Comparison of ENCODE assay signal across 21 cellular contexts in genomic region chr15:66659384-66659783, GRCh38. TPM values are rescaled to one million over a fixed set of nuclear protein-coding genes. Genes with fewer than 3 reads are reported as not detected.
DNase-seq lines count a peak whose midpoint lies in the region; ATAC-seq, FAIRE-seq and TF ChIP-seq lines count a peak whose summit lies in the region.
"Had no signal": no experiment of that assay in that cellular context is flagged by ENCODE, and none has a peak within 500 bp of the region (broad histone marks: within the 10 kb centered on the region; RNA-seq: fewer than 3 reads in every experiment).

No MANE protein-coding gene starts in this region.

- POLR2A ChIA-PET in H1 (lab: Charles Lee; ENCODE audit: partially characterized antibody) = interaction anchor here (1.6 kb wide), 1 partner anchor 11 kb away, joined by 4 read pairs; no protein-coding TSS in a partner anchor

- H3K23ac ChIP-seq in H1 (ENCODE audit: insufficient read length) (no peak overlapping the region), neuronal stem cell (ENCODE audit: low read depth, low read length, poor library complexity) (no peak overlapping the region)

- ATAC-seq in heart left ventricle = no peak
- no peak for ATAC-seq in stimulated activated naive B cell treated with anti-CD40 and anti-IgM and Interleukin-4, amounts not matched to agents 10 μg/mL and 1 μg/mL and 100 μg/mL, for 72 hours (replicated peaks)
- no peak for ATAC-seq in HG03378 (IDR thresholded peaks at IDR 0.05; ENCODE audit: unreplicated experiment)

- H3K36me3 Mint-ChIP-seq in activated CD4-positive, alpha-beta T cell treated with anti-CD3 and anti-CD28 coated beads, Interleukin-2, amount 10 ng/mL, durations not matched to agents 24 days and 14 days (ENCODE audit: low read depth) = no peaks in the 10 kb centered on the region
- H3K36me3 Mint-ChIP-seq in stimulated activated naive B cell treated with anti-CD40 and anti-IgM and Interleukin-4, amounts not matched to agents 10 μg/mL and 1 μg/mL and 100 μg/mL, for 72 hours = peaks cover 0 to 1% of the 10 kb centered on the region in 2 donors
- H3K36me3 Mint-ChIP-seq: CD4-positive, CD25-positive, alpha-beta regulatory T cell; CD8-positive, alpha-beta memory T cell had no signal

- peaks cover 8% of the 10 kb centered on the region; the same call in 1 of the 2 replicates for H3K23me2 ChIP-seq in H1 (ENCODE audit: low read depth, low read length)

- H4K8ac ChIP-seq in H1 (ENCODE audit: extremely low read depth, insufficient read depth, low read length) (no peak overlapping the region), neuronal stem cell (ENCODE audit: low read depth, low read length) (no peak overlapping the region)

- TF ChIP-seq POLR2A in heart left ventricle (IDR thresholded peaks at IDR 0.05) (no peak), H1 (IDR thresholded peaks at IDR 0.05; ENCODE audit: control extremely low read depth in 1 of 2, low read depth in 2 of 2, low read length in 2 of 2) (no peak)

- peak overlapping the region in 7 of 11 experiments; percentile 11 to 61 (median 41); a peak in 8 of 22 replicates for H3K4me2 ChIP-seq in BLaER1 treated with 17β-estradiol and CSF1 and Interleukin-3, amounts not matched to agents 10 nM and 100 nM
- no peak overlapping the region for H3K4me2 ChIP-seq in H1 (ENCODE audit: insufficient read depth in 1 of 2, low read depth in 2 of 2, low read length in 2 of 2)
- no peak overlapping the region for H3K4me2 ChIP-seq in neuronal stem cell (ENCODE audit: insufficient read depth, low read length, poor library complexity, severe bottlenecking)

- H4K5ac ChIP-seq in H1 (ENCODE audit: insufficient read length, low read depth, low read length) = no peak overlapping the region

- no peak overlapping the region for H3K4me3 Mint-ChIP-seq in activated CD4-positive, alpha-beta T cell treated with anti-CD3 and anti-CD28 coated beads, Interleukin-2, amount 10 ng/mL, durations not matched to agents 24 days and 14 days
- no peak overlapping the region for H3K4me3 Mint-ChIP-seq in stimulated activated naive B cell treated with anti-CD40 and anti-IgM and Interleukin-4, amounts not matched to agents 10 μg/mL and 1 μg/mL and 100 μg/mL, for 72 hours
- H3K4me3 Mint-ChIP-seq: CD4-positive, CD25-positive, alpha-beta regulatory T cell; CD8-positive, alpha-beta memory T cell had no signal

- peak overlapping the region; percentile 30; the same call in 1 of the 2 replicates for H2BK12ac ChIP-seq in H1 (ENCODE audit: low read depth, low read length)
- no peak overlapping the region for H2BK12ac ChIP-seq in neuronal stem cell (ENCODE audit: low read length)

- H4K20me1 ChIP-seq in BLaER1 treated with 17β-estradiol and CSF1 and Interleukin-3, amounts not matched to agents 10 nM and 100 nM = no peaks in the 10 kb centered on the region
- no peaks in the 10 kb centered on the region for H4K20me1 ChIP-seq in H1 (replicated peaks in 1 of 2; ENCODE audit: control insufficient read depth in 1 of 2, insufficient read depth in 2 of 2, low read length in 2 of 2)

- H2BK20ac ChIP-seq in H1 (ENCODE audit: low read length) = peak overlapping the region; percentile 24; the same call in 1 of the 2 replicates

- no peak overlapping the region for H3K4ac ChIP-seq in H1 (replicated peaks; ENCODE audit: insufficient read length, low read depth, low read length)
- no peak overlapping the region for H3K4ac ChIP-seq in neuronal stem cell (ENCODE audit: low read length)

- no peak overlapping the region for H2AFZ ChIP-seq in H1 (ENCODE audit: low read length)
- no peak overlapping the region for H2AFZ ChIP-seq in neuronal stem cell (ENCODE audit: low read length)
- H2AFZ ChIP-seq: GM23248 had no signal

- no peak overlapping the region for H3K56ac ChIP-seq in H1 (replicated peaks; ENCODE audit: insufficient read length, low read depth, low read length)

- no peak for DNase-seq in left ventricle myocardium inferior
- DNase-seq in heart left ventricle = no peak
- no peak for DNase-seq in H1 (ENCODE audit: low read depth in 1 of 2, low spot score in 2 of 2)
- DNase-seq in neuronal stem cell (ENCODE audit: low spot score) = no peak
- DNase-seq in activated CD4-positive, alpha-beta T cell treated with anti-CD3 and anti-CD28 coated beads, Interleukin-2, amount 10 ng/mL, durations not matched to agents 24 days and 14 days = no peak
- DNase-seq in stimulated activated naive B cell treated with anti-CD40 and anti-IgM and Interleukin-4, amounts not matched to agents 10 μg/mL and 1 μg/mL and 100 μg/mL, for 72 hours = no peak
- DNase-seq: 8988T; C1 segment of cervical spinal cord; CD4-positive, CD25-positive, alpha-beta regulatory T cell; CD8-positive, alpha-beta memory T cell; COR-L47; GM23248; HCEC 1CT had no signal

- H3K9me3 Mint-ChIP-seq in activated CD4-positive, alpha-beta T cell treated with anti-CD3 and anti-CD28 coated beads, Interleukin-2, amount 10 ng/mL, durations not matched to agents 24 days and 14 days = no peaks in the 10 kb centered on the region
- H3K9me3 Mint-ChIP-seq in stimulated activated naive B cell treated with anti-CD40 and anti-IgM and Interleukin-4, amounts not matched to agents 10 μg/mL and 1 μg/mL and 100 μg/mL, for 72 hours = no peaks in the 10 kb centered on the region
- H3K9me3 Mint-ChIP-seq: CD4-positive, CD25-positive, alpha-beta regulatory T cell; CD8-positive, alpha-beta memory T cell had no signal

- no peak overlapping the region for H2BK120ac ChIP-seq in H1 (replicated peaks; ENCODE audit: low read depth, low read length)
- no peak overlapping the region for H2BK120ac ChIP-seq in neuronal stem cell (ENCODE audit: low read depth, low read length)

- 97 to 99% (median 98%) methylated on average over 3 of the region's 3 CpGs for WGBS in heart left ventricle, 4 donors
- WGBS in H1 (ENCODE audit: extremely low coverage in 1 of 2, insufficient coverage in 1 of 2, insufficient read length in 1 of 2, insufficient replicate concordance in 2 of 2, low coverage in 1 of 2, low lambda C conversion rate in 2 of 2, missing lambda C conversion rate in 1 of 2), 2 experiments = 79% methylated on average over 3 of the region's 3 CpGs; no CpG with 5 or more reads in 1 of the 2 experiments
- WGBS in neuronal stem cell (ENCODE audit: extremely low coverage in 2 of 2, insufficient read length in 2 of 2, insufficient replicate concordance in 1 of 2), 2 donors = no CpG with 5 or more reads among the region's 3 CpGs

- H3K9ac ChIP-seq in BLaER1 treated with 17β-estradiol and CSF1 and Interleukin-3, amounts not matched to agents 10 nM and 100 nM = no peak overlapping the region
- no peak overlapping the region for H3K9ac ChIP-seq in H1 (replicated peaks in 1 of 4; ENCODE audit: extremely low read depth in 1 of 4, low read depth in 3 of 4, low read length in 3 of 4)
- no peak overlapping the region for H3K9ac ChIP-seq in neuronal stem cell (ENCODE audit: low read depth, low read length, poor library complexity)
- H3K9ac ChIP-seq: GM23248 had no signal

- H3K27ac Mint-ChIP-seq in activated CD4-positive, alpha-beta T cell treated with anti-CD3 and anti-CD28 coated beads, Interleukin-2, amount 10 ng/mL, durations not matched to agents 24 days and 14 days = no peak overlapping the region
- no peak overlapping the region for H3K27ac Mint-ChIP-seq in stimulated activated naive B cell treated with anti-CD40 and anti-IgM and Interleukin-4, amounts not matched to agents 10 μg/mL and 1 μg/mL and 100 μg/mL, for 72 hours
- H3K27ac Mint-ChIP-seq: CD8-positive, alpha-beta memory T cell had no signal

- H3K9me3 ChIP-seq in left ventricle myocardium inferior (replicated peaks) = no peaks in the 10 kb centered on the region
- H3K9me3 ChIP-seq in heart left ventricle = no peaks in the 10 kb centered on the region
- no peaks in the 10 kb centered on the region for H3K9me3 ChIP-seq in BLaER1 treated with 17β-estradiol and CSF1 and Interleukin-3, amounts not matched to agents 10 nM and 100 nM (replicated peaks in 1 of 11)
- no peaks in the 10 kb centered on the region for H3K9me3 ChIP-seq in H1 (ENCODE audit: insufficient read depth in 2 of 2, low read depth in 1 of 2, low read length in 1 of 2)
- no peaks in the 10 kb centered on the region for H3K9me3 ChIP-seq in neuronal stem cell (replicated peaks in 1 of 2; ENCODE audit: control insufficient read depth in 2 of 2, insufficient read depth in 1 of 2, low read depth in 1 of 2, low read length in 2 of 2)

- TF ChIP-seq EP300 in H1 (IDR thresholded peaks at IDR 0.05; ENCODE audit: borderline replicate concordance in 1 of 2, low read depth in 2 of 2, low read length in 2 of 2) = no peak

- H3K27me3 ChIP-seq in left ventricle myocardium inferior (ENCODE audit: low read depth) (no peaks in the 10 kb centered on the region), heart left ventricle (no peaks in the 10 kb centered on the region), H1 (replicated peaks in 1 of 4; ENCODE audit: control insufficient read depth in 3 of 4, extremely low read depth in 1 of 4, insufficient read depth in 3 of 4, low read length in 3 of 4) (peaks cover 0 to 2% (median 0%) of the 10 kb centered on the region in 4 experiments; a peak in 1 of 7 replicates), neuronal stem cell (ENCODE audit: control insufficient read depth in 3 of 3, insufficient read depth in 3 of 3, low read depth in 1 of 3, low read length in 3 of 3) (no peaks in the 10 kb centered on the region)
- H3K27me3 ChIP-seq in BLaER1 treated with 17β-estradiol and CSF1 and Interleukin-3, amounts not matched to agents 10 nM and 100 nM = peaks cover 18 to 25% (median 22%) of the 10 kb centered on the region in 11 experiments

- intact Hi-C loops in left ventricle myocardium inferior (cut with micrococcal nuclease) = no loop called here
- intact Hi-C loops in heart left ventricle (cut with DNase I) = loop anchor here in 1 of 10 donors (5.0 kb wide), 1 partner anchor 42 kb away; no protein-coding TSS in a partner anchor
- intact Hi-C loops in activated CD4-positive, alpha-beta T cell treated with anti-CD3 and anti-CD28 coated beads, Interleukin-2, amount 10 ng/mL, durations not matched to agents 24 days and 14 days (cut with micrococcal nuclease) = loop anchor here (5.0 kb wide), 1 partner anchor 43 kb away; the partner anchor contains the start of gene SMAD6

- H3K79me2 ChIP-seq in H1 (ENCODE audit: control insufficient read depth in 1 of 2, insufficient read depth in 2 of 2, low read length in 2 of 2) = no peaks in the 10 kb centered on the region

- peak overlapping the region; percentile 62 for H2BK15ac ChIP-seq in H1 (ENCODE audit: low read length)
- peak overlapping the region; percentile 62 for H2BK15ac ChIP-seq in neuronal stem cell (ENCODE audit: low read length)

- H4K91ac ChIP-seq in H1 (replicated peaks; ENCODE audit: insufficient read length, low read length) (peak overlapping the region; percentile 75), neuronal stem cell (ENCODE audit: low read depth, low read length, poor library complexity) (no peak overlapping the region)

- no peak overlapping the region for H2BK5ac ChIP-seq in H1 (ENCODE audit: low read depth, low read length)
- no peak overlapping the region for H2BK5ac ChIP-seq in neuronal stem cell (ENCODE audit: low read length)

- peaks cover 48% of the 10 kb centered on the region for H3K4me1 ChIP-seq in left ventricle myocardium inferior
- H3K4me1 ChIP-seq in heart left ventricle = peaks cover 0 to 68% (median 27%) of the 10 kb centered on the region in 12 donors
- H3K4me1 ChIP-seq in BLaER1 treated with 17β-estradiol and CSF1 and Interleukin-3, amounts not matched to agents 10 nM and 100 nM = peaks cover 7 to 41% (median 24%) of the 10 kb centered on the region in 10 experiments; a peak in 19 of 20 replicates
- peaks cover 16 to 28% (median 23%) of the 10 kb centered on the region in 4 experiments for H3K4me1 ChIP-seq in H1 (replicated peaks in 1 of 4; ENCODE audit: control insufficient read depth in 3 of 4, insufficient read depth in 4 of 4, low read length in 3 of 4)
- peaks cover 31 to 39% of the 10 kb centered on the region in 2 donors for H3K4me1 ChIP-seq in neuronal stem cell (ENCODE audit: control insufficient read depth in 2 of 2, insufficient read depth in 1 of 2, low read depth in 1 of 2, low read length in 2 of 2)

- H3K18ac ChIP-seq in H1 (ENCODE audit: extremely low read depth, low read length) = no peak overlapping the region
- peak overlapping the region; percentile 35 for H3K18ac ChIP-seq in neuronal stem cell (ENCODE audit: low read length)

- H2AK5ac ChIP-seq in H1 (ENCODE audit: low read depth, low read length) = no peak overlapping the region
- peak overlapping the region; percentile 77 for H2AK5ac ChIP-seq in neuronal stem cell (ENCODE audit: low read depth, low read length)

- H3K79me1 ChIP-seq in H1 (ENCODE audit: low read depth, low read length) (no peaks in the 10 kb centered on the region), neuronal stem cell (ENCODE audit: low read depth, low read length) (no peaks in the 10 kb centered on the region)

- no peaks in the 10 kb centered on the region for H3K27me3 Mint-ChIP-seq in activated CD4-positive, alpha-beta T cell treated with anti-CD3 and anti-CD28 coated beads, Interleukin-2, amount 10 ng/mL, durations not matched to agents 24 days and 14 days
- H3K27me3 Mint-ChIP-seq in stimulated activated naive B cell treated with anti-CD40 and anti-IgM and Interleukin-4, amounts not matched to agents 10 μg/mL and 1 μg/mL and 100 μg/mL, for 72 hours = peaks cover 24 to 26% of the 10 kb centered on the region in 2 donors

- no peak overlapping the region for H3K4me3 ChIP-seq in left ventricle myocardium inferior
- no peak overlapping the region for H3K4me3 ChIP-seq in heart left ventricle
- no peak overlapping the region for H3K4me3 ChIP-seq in BLaER1 treated with 17β-estradiol and CSF1 and Interleukin-3, amounts not matched to agents 10 nM and 100 nM
- no peak overlapping the region for H3K4me3 ChIP-seq in H1 (ENCODE audit: extremely low read depth in 1 of 4, insufficient read depth in 2 of 4, low read depth in 3 of 4, low read length in 4 of 4)
- no peak overlapping the region for H3K4me3 ChIP-seq in neuronal stem cell (ENCODE audit: low read length in 2 of 2)
- H3K4me3 ChIP-seq: GM23248 had no signal

- peaks cover 11% of the 10 kb centered on the region for H3K4me1 Mint-ChIP-seq in activated CD4-positive, alpha-beta T cell treated with anti-CD3 and anti-CD28 coated beads, Interleukin-2, amount 10 ng/mL, durations not matched to agents 24 days and 14 days
- H3K4me1 Mint-ChIP-seq in stimulated activated naive B cell treated with anti-CD40 and anti-IgM and Interleukin-4, amounts not matched to agents 10 μg/mL and 1 μg/mL and 100 μg/mL, for 72 hours = no peaks in the 10 kb centered on the region

- H3K14ac ChIP-seq in H1 (ENCODE audit: insufficient read length) = no peak overlapping the region
- H3K14ac ChIP-seq in neuronal stem cell (ENCODE audit: low read length) = no peak overlapping the region

- no peak for FAIRE-seq in H1 (lab: Jason Lieb, UNC)
- FAIRE-seq: D721Med, G401.6, GM12892, GM18507, H54 had no signal

- CTCF ChIA-PET in H1 (lab: Charles Lee; ENCODE audit: partially characterized antibody) = interaction anchor here (1.1 to 1.5 kb wide), 2 partner anchors 11 to 39 kb away, joined by 3 read pairs; no protein-coding TSS in a partner anchor

- TF ChIP-seq CTCF in left ventricle myocardium inferior (IDR thresholded peaks at IDR 0.05; ENCODE audit: borderline replicate concordance) = no peak
- TF ChIP-seq CTCF in heart left ventricle (IDR thresholded peaks at IDR 0.05) = no peak
- TF ChIP-seq CTCF in H1 (IDR thresholded peaks at IDR 0.05; ENCODE audit: control extremely low read depth in 1 of 3, insufficient read depth in 1 of 3, low read depth in 1 of 3, low read length in 3 of 3) = no peak

- no peak for TF ChIP-seq RAD21 in H1 (IDR thresholded peaks at IDR 0.05 in 1 of 2, conservative IDR thresholded peaks at IDR 0.05 in 1 of 2; ENCODE audit: low read depth in 2 of 2, low read length in 2 of 2)

- H3K27ac ChIP-seq in left ventricle myocardium inferior (replicated peaks) = peak overlapping the region; percentile 30
- peak overlapping the region in 6 of 12 donors; percentile 9 to 80 (median 64) for H3K27ac ChIP-seq in heart left ventricle
- H3K27ac ChIP-seq in BLaER1 treated with 17β-estradiol and CSF1 and Interleukin-3, amounts not matched to agents 10 nM and 100 nM = no peak overlapping the region
- no peak overlapping the region for H3K27ac ChIP-seq in H1 (ENCODE audit: low read depth, low read length)
- no peak overlapping the region for H3K27ac ChIP-seq in neuronal stem cell (replicated peaks; ENCODE audit: low read length)
- H3K27ac ChIP-seq: GM23248, HL-60 had no signal

- H3K36me3 ChIP-seq in left ventricle myocardium inferior (no peaks in the 10 kb centered on the region), heart left ventricle (no peaks in the 10 kb centered on the region), H1 (ENCODE audit: control insufficient read depth in 2 of 4, insufficient read depth in 4 of 4, low read length in 3 of 4) (no peaks in the 10 kb centered on the region), neuronal stem cell (replicated peaks in 1 of 2; ENCODE audit: control insufficient read depth in 2 of 2, insufficient read depth in 2 of 2, low read length in 2 of 2) (no peaks in the 10 kb centered on the region)
- H3K36me3 ChIP-seq in BLaER1 treated with 17β-estradiol and CSF1 and Interleukin-3, amounts not matched to agents 10 nM and 100 nM = no peaks in the 10 kb centered on the region

RNA-seq across cellular contexts. Expression of gene SMAD6, which starts 42.7 kb away (rescaled TPM):
- total RNA-seq in left ventricle myocardium inferior (20.3 TPM), heart left ventricle (10 to 100 TPM; 14.4 to 65.9 (median 20.8) TPM)
- polyA plus RNA-seq in heart left ventricle (10 to 100 TPM; 10.4 to 19.0 TPM), H1 (2011; rRNA removed) (1.8 and 3.4 TPM in 2 replicates)
- 7.0 and 7.6 TPM in 2 replicates for total RNA-seq in H1 (2021; fragmentation: NEBNext Ultra II Directional; extraction: Animal tissue kit (Norgen Biotek cat#: 25700))
- polyA plus RNA-seq in H1 (2011; cell fraction: cytosol; rRNA removed) = 2.6 TPM
- 11.4 TPM for polyA plus RNA-seq in H1 (2011; cell fraction: nucleus; rRNA removed)
- polyA plus RNA-seq in H1 (2012, experiment 1 of 2) = 2.9 to 3.9 TPM (median 3.1 TPM) in 4 replicates
- 2.1 TPM for polyA plus RNA-seq in H1 (2012, experiment 2 of 2)
- polyA plus RNA-seq in H1 (2013, experiment 1 of 2) = 1.9 TPM
- polyA plus RNA-seq in H1 (2013, experiment 2 of 2) = 2.1 TPM
- polyA minus RNA-seq in H1 (2011; rRNA and poly(A)+ RNA removed) = 3.9 and 6.1 TPM in 2 replicates
- polyA minus RNA-seq in H1 (2011; cell fraction: cytosol; rRNA and poly(A)+ RNA removed) = 6.3 TPM
- polyA minus RNA-seq in H1 (2011; cell fraction: nucleus; rRNA and poly(A)+ RNA removed) = 12.2 TPM
- polyA plus RNA-seq in neuronal stem cell (2013, experiment 1 of 2) = 0.98 TPM
- polyA plus RNA-seq in neuronal stem cell (2013, experiment 2 of 2) = 1.0 TPM
- total RNA-seq in activated CD4-positive, alpha-beta T cell treated with anti-CD3 and anti-CD28 coated beads, Interleukin-2, amount 10 ng/mL, durations not matched to agents 24 days and 14 days = 0.19 and 0.40 TPM in 2 replicates
- polyA plus RNA-seq: CD4-positive, CD25-positive, alpha-beta regulatory T cell; CD8-positive, alpha-beta memory T cell had no signal

Comparison
In these comparisons a context has a peak if more than half of its experiments do, and no peak if none do; other contexts are left out.
1. H3K4me2 ChIP-seq: peak in BLaER1 treated with 17β-estradiol and CSF1 and Interleukin-3, amounts not matched to agents 10 nM and 100 nM (7 of 11); none in H1 (0 of 2) and neuronal stem cell (single experiment).